In genomic region chr16:75266738-75267630, GRCh38 we compare ENCODE assay signal across 1 cellular context.
TF ChIP-seq lines count a peak whose summit lies in the region.

No MANE protein-coding gene starts in this region.

TF ChIP-seq in GM12878, 131 proteins besides CTCF, POLR2A, EP300 and RAD21 (continued from another document):
- TF ChIP-seq ZBTB40 (IDR thresholded peaks at IDR 0.05; ENCODE audit: borderline replicate concordance) (no peak), ETV6 (conservative IDR thresholded peaks at IDR 0.05 in 1 of 2, IDR thresholded peaks at IDR 0.05 in 1 of 2; ENCODE audit: borderline replicate concordance in 1 of 2, low read depth in 1 of 2) (no peak), TCF12 (IDR thresholded peaks at IDR 0.05; ENCODE audit: low read depth, low read length) (no peak), MTA2 (IDR thresholded peaks at IDR 0.05; ENCODE audit: low read depth) (no peak), WRNIP1 (IDR thresholded peaks at IDR 0.05; ENCODE audit: borderline replicate concordance, low read depth, low read length) (no peak), STAT1 (conservative IDR thresholded peaks at IDR 0.05) (no peak), USF1 (IDR thresholded peaks at IDR 0.05; ENCODE audit: borderline replicate concordance, extremely low read length, insufficient read depth, low read depth, low read length) (no peak), TAF1 (IDR thresholded peaks at IDR 0.05; ENCODE audit: borderline replicate concordance, low read depth, low read length) (no peak), YY1 (IDR thresholded peaks at IDR 0.05; ENCODE audit: low read depth, low read length) (no peak), MEF2A (IDR thresholded peaks at IDR 0.05; ENCODE audit: insufficient read depth, low read depth, low read length) (no peak), CHD1 (IDR thresholded peaks at IDR 0.05; ENCODE audit: low read depth, low read length) (no peak), RELA (IDR thresholded peaks at IDR 0.05; ENCODE audit: borderline replicate concordance, partially characterized antibody) (no peak), ZNF207 (IDR thresholded peaks at IDR 0.05; ENCODE audit: borderline replicate concordance) (no peak), POLR2AphosphoS5 (IDR thresholded peaks at IDR 0.05; ENCODE audit: low read length) (no peak), SIN3A (IDR thresholded peaks at IDR 0.05; ENCODE audit: low read depth, low read length) (no peak)
- TF ChIP-seq, protein P1, sequence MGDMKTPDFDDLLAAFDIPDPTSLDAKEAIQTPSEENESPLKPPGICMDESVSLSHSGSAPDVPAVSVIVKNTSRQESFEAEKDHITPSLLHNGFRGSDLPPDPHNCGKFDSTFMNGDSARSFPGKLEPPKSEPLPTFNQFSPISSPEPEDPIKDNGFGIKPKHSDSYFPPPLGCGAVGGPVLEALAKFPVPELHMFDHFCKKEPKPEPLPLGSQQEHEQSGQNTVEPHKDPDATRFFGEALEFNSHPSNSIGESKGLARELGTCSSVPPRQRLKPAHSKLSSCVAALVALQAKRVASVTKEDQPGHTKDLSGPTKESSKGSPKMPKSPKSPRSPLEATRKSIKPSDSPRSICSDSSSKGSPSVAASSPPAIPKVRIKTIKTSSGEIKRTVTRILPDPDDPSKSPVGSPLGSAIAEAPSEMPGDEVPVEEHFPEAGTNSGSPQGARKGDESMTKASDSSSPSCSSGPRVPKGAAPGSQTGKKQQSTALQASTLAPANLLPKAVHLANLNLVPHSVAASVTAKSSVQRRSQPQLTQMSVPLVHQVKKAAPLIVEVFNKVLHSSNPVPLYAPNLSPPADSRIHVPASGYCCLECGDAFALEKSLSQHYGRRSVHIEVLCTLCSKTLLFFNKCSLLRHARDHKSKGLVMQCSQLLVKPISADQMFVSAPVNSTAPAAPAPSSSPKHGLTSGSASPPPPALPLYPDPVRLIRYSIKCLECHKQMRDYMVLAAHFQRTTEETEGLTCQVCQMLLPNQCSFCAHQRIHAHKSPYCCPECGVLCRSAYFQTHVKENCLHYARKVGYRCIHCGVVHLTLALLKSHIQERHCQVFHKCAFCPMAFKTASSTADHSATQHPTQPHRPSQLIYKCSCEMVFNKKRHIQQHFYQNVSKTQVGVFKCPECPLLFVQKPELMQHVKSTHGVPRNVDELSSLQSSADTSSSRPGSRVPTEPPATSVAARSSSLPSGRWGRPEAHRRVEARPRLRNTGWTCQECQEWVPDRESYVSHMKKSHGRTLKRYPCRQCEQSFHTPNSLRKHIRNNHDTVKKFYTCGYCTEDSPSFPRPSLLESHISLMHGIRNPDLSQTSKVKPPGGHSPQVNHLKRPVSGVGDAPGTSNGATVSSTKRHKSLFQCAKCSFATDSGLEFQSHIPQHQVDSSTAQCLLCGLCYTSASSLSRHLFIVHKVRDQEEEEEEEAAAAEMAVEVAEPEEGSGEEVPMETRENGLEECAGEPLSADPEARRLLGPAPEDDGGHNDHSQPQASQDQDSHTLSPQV (IDR thresholded peaks at IDR 0.05): no peak
- TF ChIP-seq, protein P2, sequence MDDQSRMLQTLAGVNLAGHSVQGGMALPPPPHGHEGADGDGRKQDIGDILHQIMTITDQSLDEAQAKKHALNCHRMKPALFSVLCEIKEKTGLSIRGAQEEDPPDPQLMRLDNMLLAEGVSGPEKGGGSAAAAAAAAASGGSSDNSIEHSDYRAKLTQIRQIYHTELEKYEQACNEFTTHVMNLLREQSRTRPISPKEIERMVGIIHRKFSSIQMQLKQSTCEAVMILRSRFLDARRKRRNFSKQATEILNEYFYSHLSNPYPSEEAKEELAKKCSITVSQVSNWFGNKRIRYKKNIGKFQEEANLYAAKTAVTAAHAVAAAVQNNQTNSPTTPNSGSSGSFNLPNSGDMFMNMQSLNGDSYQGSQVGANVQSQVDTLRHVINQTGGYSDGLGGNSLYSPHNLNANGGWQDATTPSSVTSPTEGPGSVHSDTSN (IDR thresholded peaks at IDR 0.05; ENCODE audit: insufficient replicate concordance, low read depth, low read length): no peak
TF ChIP-seq in GM12878: peak in this region for 0.
